28 cellular contexts compared by ENCODE assay signal in genomic region chr12:121137512-121137911, GRCh38.
"Had no signal": no experiment of that assay in that cellular context is flagged by ENCODE, and none has a peak within 500 bp of the region (broad histone marks: within the 10 kb centered on the region; RNA-seq: fewer than 3 reads in every experiment).

No MANE protein-coding gene starts in this region.

- H3K4me1 ChIP-seq: prostate gland had no signal

- H3K36me3 ChIP-seq: heart left ventricle, lower lobe of right lung, pancreas, prostate gland, sigmoid colon, thyroid gland, upper lobe of right lung had no signal

- H3K27ac Mint-ChIP-seq: mesothelial cell of epicardium; naive B cell; natural killer cell; nephron progenitor cell; stimulated activated effector memory CD8-positive, alpha-beta T cell treated with anti-CD3 and anti-CD28 coated beads, Interleukin-12 subunit alpha, Interleukin-12 subunit beta, amount 100 ng/mL, for 72 hours; stimulated activated naive CD8-positive, alpha-beta T cell treated with anti-CD3 and anti-CD28 coated beads, Interleukin-15, Interleukin-2, amounts not matched to agents 100 ng/mL and 50 ng/mL, for 24 hours had no signal

- H3K9me3 Mint-ChIP-seq: immature natural killer cell; natural killer cell; stimulated activated effector memory CD8-positive, alpha-beta T cell treated with anti-CD3 and anti-CD28 coated beads, Interleukin-12 subunit alpha, Interleukin-12 subunit beta, amount 100 ng/mL, for 72 hours; stimulated activated naive CD8-positive, alpha-beta T cell treated with anti-CD3 and anti-CD28 coated beads, Interleukin-15, Interleukin-2, amounts not matched to agents 100 ng/mL and 50 ng/mL, for 24 hours had no signal

- DNase-seq: heart left ventricle; hypothalamus; immature natural killer cell; kidney; left colon; left lung; lower lobe of right lung; mammary epithelial cell; mesenchymal stem cell; naive B cell; natural killer cell; nephron progenitor cell; pancreas; retina; right cardiac atrium; sigmoid colon; small intestine; spleen; stimulated activated CD4-positive, alpha-beta T cell treated with anti-CD3 and anti-CD28 coated beads, Interleukin-4, amount 100 ng/mL, for 24 hours; stimulated activated naive CD4-positive, alpha-beta T cell; thyroid gland; trophoblast cell; upper lobe of right lung had no signal

- H3K27ac ChIP-seq: heart left ventricle, left lung, lower lobe of right lung, pancreas, prostate gland, sigmoid colon, spleen, testis, thyroid gland, upper lobe of right lung had no signal

- H3K9me3 ChIP-seq: left lung, lower lobe of right lung, pancreas, prostate gland, sigmoid colon, spleen, testis, thyroid gland, upper lobe of right lung had no signal

- H3K4me3 Mint-ChIP-seq: immature natural killer cell; mesothelial cell of epicardium; naive B cell; natural killer cell; nephron progenitor cell; stimulated activated effector memory CD8-positive, alpha-beta T cell treated with anti-CD3 and anti-CD28 coated beads, Interleukin-12 subunit alpha, Interleukin-12 subunit beta, amount 100 ng/mL, for 72 hours; stimulated activated naive CD8-positive, alpha-beta T cell treated with anti-CD3 and anti-CD28 coated beads, Interleukin-15, Interleukin-2, amounts not matched to agents 100 ng/mL and 50 ng/mL, for 24 hours had no signal

- H3K4me3 ChIP-seq: heart left ventricle, left lung, lower lobe of right lung, pancreas, prostate gland, sigmoid colon, spleen, thyroid gland, upper lobe of right lung had no signal

- H3K36me3 Mint-ChIP-seq: mesothelial cell of epicardium; natural killer cell; stimulated activated effector memory CD8-positive, alpha-beta T cell treated with anti-CD3 and anti-CD28 coated beads, Interleukin-12 subunit alpha, Interleukin-12 subunit beta, amount 100 ng/mL, for 72 hours had no signal

- ATAC-seq: heart left ventricle; left colon; left lung; lower lobe of right lung; natural killer cell; pancreas; stimulated activated effector memory CD8-positive, alpha-beta T cell treated with anti-CD3 and anti-CD28 coated beads, Interleukin-12 subunit alpha, Interleukin-12 subunit beta, amount 100 ng/mL, for 72 hours; upper lobe of right lung had no signal

- H3K27me3 Mint-ChIP-seq: naive B cell; stimulated activated naive CD8-positive, alpha-beta T cell treated with anti-CD3 and anti-CD28 coated beads, Interleukin-15, Interleukin-2, amounts not matched to agents 100 ng/mL and 50 ng/mL, for 24 hours had no signal

- H3K27me3 ChIP-seq: heart left ventricle, left lung, pancreas, sigmoid colon, spleen, testis, thyroid gland, upper lobe of right lung had no signal
